11 cellular contexts compared by ENCODE assay signal in the genomic region with DNA sequence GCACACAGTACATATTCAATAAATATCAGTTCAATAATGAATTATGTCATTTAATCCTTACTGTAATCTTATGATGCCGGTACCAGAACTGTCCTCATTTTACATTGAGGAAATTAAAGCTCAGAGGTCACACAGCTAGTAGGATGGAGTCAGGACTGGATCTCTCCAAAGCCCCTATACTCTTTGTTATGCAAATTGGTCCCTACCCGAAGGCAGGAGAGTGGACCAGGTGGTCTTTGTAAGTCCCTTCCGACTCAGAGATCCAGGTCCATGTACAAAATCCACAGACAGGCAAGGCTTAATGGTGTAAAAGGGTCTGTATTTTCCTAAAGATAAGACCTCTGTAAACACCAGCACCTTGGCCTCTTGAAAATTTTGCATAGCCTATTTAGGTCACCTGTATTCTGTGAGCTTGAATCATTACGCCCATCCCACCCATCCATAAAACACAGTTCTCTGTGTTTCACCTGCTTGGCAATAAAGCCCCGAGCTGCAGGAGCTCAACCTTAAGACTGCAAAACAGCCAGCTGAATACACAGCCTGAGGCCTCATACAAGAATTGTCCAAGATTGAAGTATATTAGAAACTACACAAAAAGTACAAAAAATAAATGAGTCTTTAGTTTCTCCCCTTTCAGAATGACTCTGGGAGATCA. TPM values are rescaled to one million over a fixed set of nuclear protein-coding genes. Genes with fewer than 3 reads are reported as not detected.
DNase-seq lines count a peak whose midpoint lies in the region; ATAC-seq and TF ChIP-seq lines count a peak whose summit lies in the region.
"Had no signal": no experiment of that assay in that cellular context is flagged by ENCODE, and none has a peak within 500 bp of the region (broad histone marks: within the 10 kb centered on the region; RNA-seq: fewer than 3 reads in every experiment).

No MANE protein-coding gene starts in this region.

- H3K27me3 ChIP-seq in lower lobe of right lung (ENCODE audit: low read depth): no peaks in the 10 kb centered on the region
- H3K27me3 ChIP-seq in tibial artery: no peaks in the 10 kb centered on the region

- peak overlapping the region; percentile 81 for H3K27ac ChIP-seq in RWPE1
- peak overlapping the region; percentile 82 for H3K27ac ChIP-seq in lower lobe of right lung
- H3K27ac ChIP-seq in tibial artery: peak overlapping the region; percentile 76 to 78

- H3K9me3 ChIP-seq in lower lobe of right lung: no peaks in the 10 kb centered on the region
- H3K9me3 ChIP-seq in tibial artery: no peaks in the 10 kb centered on the region

- intact Hi-C loops in lower lobe of right lung (cut with DNase I): no loop called here
- intact Hi-C loops in tibial artery (cut with DNase I; ENCODE audit: low total_unique reads): loop anchor here (5.0 kb wide), 1 partner anchor 40 kb away; a partner anchor contains a TSS

- H3K36me3 ChIP-seq in lower lobe of right lung (peaks cover 27% of the 10 kb centered on the region), tibial artery (peaks cover 0 to 6% (median 0%) of the 10 kb centered on the region in 3 donors)

- POLR2A ChIA-PET in RWPE1 (lab: Yijun Ruan, JAX; ENCODE audit: low non-redundant PET) (interaction anchor here (0.7 kb wide), 1 partner anchor 13 kb away, joined by 9 read pairs; no protein-coding TSS in a partner anchor), HEK293T (lab: Yijun Ruan, JAX) (interaction anchor here (0.7 kb wide), 1 partner anchor 330 kb away, joined by 3 read pairs; no protein-coding TSS in a partner anchor)

- ATAC-seq in lower lobe of right lung: no peak

- H3K4me3 ChIP-seq in lower lobe of right lung (no peak overlapping the region), tibial artery (no peak overlapping the region)

- peaks cover 70% of the 10 kb centered on the region for H3K4me1 ChIP-seq in lower lobe of right lung
- H3K4me1 ChIP-seq in tibial artery: peaks cover 0 to 72% (median 60%) of the 10 kb centered on the region in 4 donors

- CTCF ChIA-PET in RWPE1 (lab: Yijun Ruan, JAX) (interaction anchor here (0.5 to 1.1 kb wide), 4 partner anchors 35 to 1143 kb away, joined by 3 to 8 read pairs (median 4); no protein-coding TSS in a partner anchor), HEK293T (lab: Yijun Ruan, JAX) (interaction anchor here (0.7 to 1.0 kb wide), 3 partner anchors 11 to 239 kb away, joined by 3 to 4 read pairs (median 3); no protein-coding TSS in a partner anchor)

- TF ChIP-seq CTCF in RWPE1 (conservative IDR thresholded peaks at IDR 0.05; ENCODE audit: low read depth) (no peak), lower lobe of right lung (IDR thresholded peaks at IDR 0.05) (no peak), tibial artery (IDR thresholded peaks at IDR 0.05) (no peak)

- DNase-seq in NCI-H510A treated with DMSO at 0.1 percent for 48 hours (lab: John Stamatoyannopoulos, UW) (peak; percentile 17), NCI-H510A (lab: John Stamatoyannopoulos, UW) (no peak), RWPE1 (ENCODE audit: low spot score) (no peak), lower lobe of right lung (no peak), tibial artery (no peak), HEK293T (ENCODE audit: extremely low spot score) (no peak), HuH-7 (ENCODE audit: low spot score) (no peak), NCI-H446 (lab: John Stamatoyannopoulos, UW) (no peak)
- DNase-seq: activated CD4-positive, alpha-beta memory T cell treated with anti-CD3 and anti-CD28 coated beads for 36 hours; activated naive CD4-positive, alpha-beta T cell treated with Interleukin-2 at 50 U/mL for 16 hours; stimulated activated CD8-positive, alpha-beta memory T cell treated with anti-CD3 and anti-CD28 coated beads, Interleukin-4, amount 100 ng/mL, for 48 hours had no signal

TF ChIP-seq in HEK293T, 16 proteins besides CTCF, POLR2A, EP300 and RAD21:
- TF ChIP-seq BHLHE40 (IDR thresholded peaks at IDR 0.05; ENCODE audit: borderline replicate concordance) (no peak), SUZ12 (IDR thresholded peaks at IDR 0.05) (no peak), TARDBP (IDR thresholded peaks at IDR 0.05) (no peak), ZNF384 (IDR thresholded peaks at IDR 0.05) (no peak), ELF4 (IDR thresholded peaks at IDR 0.05) (no peak), FOXM1 (IDR thresholded peaks at IDR 0.05; ENCODE audit: borderline replicate concordance) (no peak), ARNT (IDR thresholded peaks at IDR 0.05) (no peak), SP1 (IDR thresholded peaks at IDR 0.05) (no peak), HDGF (IDR thresholded peaks at IDR 0.05; ENCODE audit: borderline replicate concordance) (no peak), FOXA1 (IDR thresholded peaks at IDR 0.05) (no peak), NFRKB (IDR thresholded peaks at IDR 0.05) (no peak)

RNA-seq across cellular contexts. Expression of a gene that starts 41.7 kb away (rescaled TPM):
- 83.9 TPM for total RNA-seq in lower lobe of right lung
